8 cellular contexts compared by ENCODE assay signal in genomic region chr14:33774161-33774560, GRCh38.
"Had no signal": no experiment of that assay in that cellular context is flagged by ENCODE, and none has a peak within 500 bp of the region (broad histone marks: within the 10 kb centered on the region; RNA-seq: fewer than 3 reads in every experiment).

No MANE protein-coding gene starts in this region.

- DNase-seq: GOT3, H9, HCEC 1CT, IMR-90 had no signal

- FAIRE-seq: H54, HTR-8/SVneo, K562 had no signal

- H3K27ac ChIP-seq: GM23248 had no signal

- ATAC-seq: K562 had no signal

- H3K9ac ChIP-seq: GM23248 had no signal

- H3K4me3 ChIP-seq: GM23248, K562 had no signal

- H2AFZ ChIP-seq: GM23248 had no signal
